ENCODE assay signal across 8 cellular contexts in genomic region chr5:61332369-61332745, GRCh38. TPM values are rescaled to one million over a fixed set of nuclear protein-coding genes. Genes with fewer than 3 reads are reported as not detected.
DNase-seq lines count a peak whose midpoint lies in the region; ATAC-seq, FAIRE-seq and TF ChIP-seq lines count a peak whose summit lies in the region.

No MANE protein-coding gene starts in this region.

- no peak for FAIRE-seq in astrocyte (lab: Jason Lieb, UNC)

- no peaks in the 10 kb centered on the region for H3K27me3 Mint-ChIP-seq in astrocyte (ENCODE audit: low read depth, unreplicated experiment)
- H3K27me3 Mint-ChIP-seq in stimulated activated memory B cell treated with anti-CD40 and anti-IgM and Interleukin-4, amounts not matched to agents 10 μg/mL and 1 μg/mL and 100 μg/mL, for 72 hours, result no peaks in the 10 kb centered on the region

- DNase-seq in Ammon's horn (ENCODE audit: low spot score), result peak; percentile 30
- DNase-seq in NT2/D1 (ENCODE audit: low read depth, low spot score), result no peak
- DNase-seq in astrocyte (ENCODE audit: low read depth), result no peak
- no peak for DNase-seq in RKO (ENCODE audit: low spot score)
- DNase-seq in OCI-M2 (lab: John Stamatoyannopoulos, UW; ENCODE audit: unreplicated experiment), result no peak

- H3K27me3 ChIP-seq in NT2/D1 (ENCODE audit: insufficient read depth, insufficient read length) (peaks cover 43% of the 10 kb centered on the region), astrocyte (ENCODE audit: insufficient read depth, low read length) (no peaks in the 10 kb centered on the region), iPS-20b (ENCODE audit: insufficient read depth, low read length) (peaks cover 70% of the 10 kb centered on the region)

- H3K36me3 ChIP-seq in NT2/D1 (ENCODE audit: insufficient read depth, insufficient read length, low read length) (no peaks in the 10 kb centered on the region), astrocyte (ENCODE audit: insufficient read depth, low read length) (no peaks in the 10 kb centered on the region), iPS-20b (ENCODE audit: insufficient read depth, low read depth, low read length) (no peaks in the 10 kb centered on the region)

- H3K4me3 ChIP-seq in NT2/D1 (ENCODE audit: insufficient read length, low read depth) (peak overlapping the region; percentile 60), astrocyte (ENCODE audit: insufficient read depth, low read depth, low read length) (peak overlapping the region; percentile 63), iPS-20b (ENCODE audit: low read length) (peak overlapping the region; percentile 53; the same call in 1 of the 2 replicates)

- H3K9ac ChIP-seq in NT2/D1 (ENCODE audit: insufficient read length, low read depth) (peak overlapping the region; percentile 80), astrocyte (ENCODE audit: low read length) (peak overlapping the region; percentile 82), iPS-20b (ENCODE audit: low read depth, low read length) (no peak overlapping the region)

- H3K79me2 ChIP-seq in astrocyte (ENCODE audit: insufficient read depth, low read length), result peaks cover 47% of the 10 kb centered on the region

- no peak overlapping the region for H3K4me2 ChIP-seq in astrocyte (ENCODE audit: low read length)

- no peak overlapping the region for H3K27ac Mint-ChIP-seq in astrocyte (ENCODE audit: unreplicated experiment)
- H3K27ac Mint-ChIP-seq in stimulated activated memory B cell treated with anti-CD40 and anti-IgM and Interleukin-4, amounts not matched to agents 10 μg/mL and 1 μg/mL and 100 μg/mL, for 72 hours, result peak overlapping the region; percentile 83

- H3K4me1 ChIP-seq in NT2/D1 (ENCODE audit: insufficient read depth, insufficient read length) (peaks cover 8% of the 10 kb centered on the region), astrocyte (ENCODE audit: insufficient read depth, low read length) (peaks cover 34% of the 10 kb centered on the region), iPS-20b (ENCODE audit: insufficient read depth, low read length) (peaks cover 23% of the 10 kb centered on the region)

- peak overlapping the region; percentile 86 for H3K27ac ChIP-seq in astrocyte (ENCODE audit: low read depth, low read length)
- H3K27ac ChIP-seq in iPS-20b (ENCODE audit: low read length), result no peak overlapping the region

- TF ChIP-seq CTCF in astrocyte (IDR thresholded peaks at IDR 0.05; ENCODE audit: insufficient read depth, low read depth, low read length), result no peak

- H2AFZ ChIP-seq in astrocyte (ENCODE audit: low read depth, low read length), result no peak overlapping the region

- no peaks in the 10 kb centered on the region for H3K9me3 ChIP-seq in NT2/D1 (ENCODE audit: insufficient read depth, low read length)
- no peaks in the 10 kb centered on the region for H3K9me3 ChIP-seq in astrocyte (ENCODE audit: insufficient read depth, low read depth, low read length)
- H3K9me3 ChIP-seq in iPS-20b (ENCODE audit: insufficient read depth, low read depth, low read length), result no peaks in the 10 kb centered on the region

- H3K4me3 Mint-ChIP-seq in astrocyte (ENCODE audit: unreplicated experiment), result peak overlapping the region; percentile 76
- H3K4me3 Mint-ChIP-seq in stimulated activated memory B cell treated with anti-CD40 and anti-IgM and Interleukin-4, amounts not matched to agents 10 μg/mL and 1 μg/mL and 100 μg/mL, for 72 hours, result peak overlapping the region; percentile 86

- H3K36me3 Mint-ChIP-seq in astrocyte (ENCODE audit: low read depth, unreplicated experiment), result peaks cover 5% of the 10 kb centered on the region
- H3K36me3 Mint-ChIP-seq in stimulated activated memory B cell treated with anti-CD40 and anti-IgM and Interleukin-4, amounts not matched to agents 10 μg/mL and 1 μg/mL and 100 μg/mL, for 72 hours, result peaks cover 16% of the 10 kb centered on the region

- peaks cover 41% of the 10 kb centered on the region for H4K20me1 ChIP-seq in astrocyte (ENCODE audit: insufficient read depth, low read length)

- H3K9me3 Mint-ChIP-seq in astrocyte (ENCODE audit: unreplicated experiment), result no peaks in the 10 kb centered on the region
- H3K9me3 Mint-ChIP-seq in stimulated activated memory B cell treated with anti-CD40 and anti-IgM and Interleukin-4, amounts not matched to agents 10 μg/mL and 1 μg/mL and 100 μg/mL, for 72 hours, result no peaks in the 10 kb centered on the region

- H3K4me1 Mint-ChIP-seq in astrocyte (ENCODE audit: low read depth, unreplicated experiment), result peaks cover 42% of the 10 kb centered on the region
- peaks cover 59% of the 10 kb centered on the region for H3K4me1 Mint-ChIP-seq in stimulated activated memory B cell treated with anti-CD40 and anti-IgM and Interleukin-4, amounts not matched to agents 10 μg/mL and 1 μg/mL and 100 μg/mL, for 72 hours

- peak; percentile 1 for ATAC-seq in GM18907 (IDR thresholded peaks at IDR 0.05; ENCODE audit: unreplicated experiment)
- no peak for ATAC-seq in stimulated activated memory B cell treated with anti-CD40 and anti-IgM and Interleukin-4, amounts not matched to agents 10 μg/mL and 1 μg/mL and 100 μg/mL, for 72 hours

RNA-seq across cellular contexts. Expression of gene ZSWIM6, which starts 0.3 kb away (rescaled TPM):
- total RNA-seq in astrocyte, result 33.8 and 40.1 TPM in 2 replicates
